Comparison of ENCODE assay signal across 24 cellular contexts in genomic region chr3:149160754-149161289, GRCh38.
"Had no signal": no experiment of that assay in that cellular context is flagged by ENCODE, and none has a peak within 500 bp of the region (broad histone marks: within the 10 kb centered on the region; RNA-seq: fewer than 3 reads in every experiment).

No MANE protein-coding gene starts in this region.

- DNase-seq: activated B cell treated with CpG ODN at 0.5 μM for 24 hours; activated CD4-positive, alpha-beta T cell treated with anti-CD3 and anti-CD28 coated beads for 1 hour; activated CD4-positive, alpha-beta T cell treated with anti-CD3 and anti-CD28 coated beads, Interleukin-2, amount 10 ng/mL, durations not matched to agents 24 days and 14 days; activated CD4-positive, alpha-beta T cell treated with anti-CD3 and anti-CD28 coated beads, Interleukin-2, amount 50 U/mL, for 48 hours; activated CD8-positive, alpha-beta memory T cell treated with anti-CD3 and anti-CD28 coated beads for 24 hours; activated effector memory CD4-positive, alpha-beta T cell treated with anti-CD3 and anti-CD28 coated beads, Interleukin-2, amount 50 U/mL, for 16 hours; activated naive CD4-positive, alpha-beta T cell treated with Interleukin-2 at 50 U/mL for 16 hours; activated naive CD8-positive, alpha-beta T cell treated with anti-CD3 and anti-CD28 coated beads, Interleukin-2, amount 50 U/mL, for 24 hours; activated T-cell treated with anti-CD3 and anti-CD28 coated beads, Interleukin-2, amount 50 U/mL, for 4 hours; cerebellar nuclear complex; MG63; NCI-H1105; NCI-H1436; NCI-H1694 treated with DMSO at 0.1 percent for 48 hours; NCI-H2029 treated with DMSO at 0.1 percent for 48 hours; NCI-H510A treated with DMSO at 0.1 percent for 48 hours; NCI-H69; NK-92 treated with Interleukin-12 subunit alpha and Interleukin-12 subunit beta, amount 100 ng/mL, for 24 hours; Peyer's patch; SHP77; T-helper 17 cell; T-helper 9 cell had no signal

- H3K4me3 ChIP-seq: MG63, Peyer's patch, SJSA1 had no signal

- H3K27me3 ChIP-seq: MG63, Peyer's patch, SJSA1 had no signal

- ATAC-seq: activated naive CD4-positive, alpha-beta T cell treated with anti-CD3 and anti-CD28 coated beads, Interleukin-2, amount 50 U/mL, for 72 hours; activated naive CD8-positive, alpha-beta T cell treated with anti-CD3 and anti-CD28 coated beads, Interleukin-2, amount 50 U/mL, for 24 hours; activated T-cell treated with anti-CD3 and anti-CD28 coated beads, Interleukin-2, amount 50 U/mL, for 4 hours; T-helper 17 cell had no signal

- H3K9me3 ChIP-seq: MG63, Peyer's patch, SJSA1 had no signal

- H3K4me1 ChIP-seq: Peyer's patch, SJSA1 had no signal

- H3K27ac ChIP-seq: Peyer's patch, SJSA1 had no signal
